Comparison of ENCODE assay signal across 16 cellular contexts in the genomic region with DNA sequence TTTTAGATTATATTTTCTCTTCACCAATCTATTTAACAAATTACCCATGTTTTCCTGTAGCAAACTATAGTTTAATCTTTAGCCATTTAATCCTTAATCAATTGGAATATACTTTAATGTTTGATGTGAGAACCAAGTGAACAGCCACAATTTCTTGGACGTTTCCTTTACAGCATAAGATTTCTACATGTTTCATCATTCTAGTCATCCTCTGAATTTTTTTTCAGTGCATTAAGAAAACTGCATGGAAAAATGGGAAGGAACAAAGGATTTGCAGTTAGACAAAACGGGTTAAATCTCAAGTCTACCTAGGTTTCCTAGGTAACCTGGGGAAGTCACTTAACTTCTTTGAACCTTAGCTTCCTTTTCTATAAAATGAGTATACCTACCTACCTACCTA.
DNase-seq lines count a peak whose midpoint lies in the region; ATAC-seq and TF ChIP-seq lines count a peak whose summit lies in the region.
"Had no signal": no experiment of that assay in that cellular context is flagged by ENCODE, and none has a peak within 500 bp of the region (broad histone marks: within the 10 kb centered on the region; RNA-seq: fewer than 3 reads in every experiment).

No MANE protein-coding gene starts in this region.

- intact Hi-C loops in ascending aorta (cut with DNase I) = no loop called here

- H3F3A ChIP-seq in GM23248 (ENCODE audit: insufficient read depth) = no peaks in the 10 kb centered on the region

- DNase-seq in GM23248 = peak; percentile 13
- no peak for DNase-seq in SK-N-MC (ENCODE audit: low read depth, low spot score)
- DNase-seq in fibroblast of peridontal ligament (ENCODE audit: extremely low read depth) = peak; percentile 30
- no peak for DNase-seq in ascending aorta (ENCODE audit: low spot score in 2 of 2)
- DNase-seq in effector CD4-positive, alpha-beta T cell = no peak
- DNase-seq: ACHN; AML-193; Caco-2; CD4-positive, alpha-beta T cell; GOT3; H7; HFFc6; IMR-90 had no signal

- H3K27me3 ChIP-seq in GM23248 (replicated peaks; ENCODE audit: insufficient read depth) (no peaks in the 10 kb centered on the region; the same call in 1 of the 2 replicates), ascending aorta (no peaks in the 10 kb centered on the region)

- no peaks in the 10 kb centered on the region for H4K20me1 ChIP-seq in GM23248 (ENCODE audit: insufficient read depth)

- 37 to 52% methylated on average over 2 of the region's 2 CpGs for WGBS in GM23248 (ENCODE audit: low coverage in 1 of 2, low lambda C conversion rate in 2 of 2, missing lambda C conversion rate in 2 of 2), 2 experiments

- TF ChIP-seq CTCF in ascending aorta (IDR thresholded peaks at IDR 0.05) = no peak

- H3K4me3 ChIP-seq in GM23248 (no peak overlapping the region), SK-N-MC (no peak overlapping the region), ascending aorta (no peak overlapping the region)

- no peak overlapping the region for H3K4me2 ChIP-seq in GM23248 (ENCODE audit: unreplicated experiment)

- H3K36me3 ChIP-seq in GM23248 (ENCODE audit: low read depth) = no peaks in the 10 kb centered on the region
- no peaks in the 10 kb centered on the region for H3K36me3 ChIP-seq in SK-N-MC (ENCODE audit: insufficient read depth, low read length)
- H3K36me3 ChIP-seq in ascending aorta = no peaks in the 10 kb centered on the region

- in situ Hi-C loops in GM23248 (cut with MboI) = no loop called here

- peak overlapping the region; percentile 45; the same call in 1 of the 2 replicates for H2AFZ ChIP-seq in GM23248

- H3K4me1 ChIP-seq in GM23248 (ENCODE audit: insufficient read depth) (no peaks in the 10 kb centered on the region), ascending aorta (no peaks in the 10 kb centered on the region)
- H3K4me1 ChIP-seq: Caco-2 had no signal

- no peak overlapping the region for H3K27ac ChIP-seq in GM23248
- H3K27ac ChIP-seq in SK-N-MC = 0 out of 2 replicates have a peak overlapping the region, but pooled peaks have one; percentile 16
- H3K27ac ChIP-seq in ascending aorta = no peak overlapping the region
- H3K27ac ChIP-seq: C4-2B had no signal

- H3K9me2 ChIP-seq in GM23248 (ENCODE audit: insufficient read depth) = no peaks in the 10 kb centered on the region; the same call in 1 of the 2 replicates

- ATAC-seq in GM21619 (IDR thresholded peaks at IDR 0.05; ENCODE audit: unreplicated experiment) = no peak
- ATAC-seq: HCT116 had no signal

- H3K9me3 ChIP-seq in GM23248 (ENCODE audit: low read depth) = no peaks in the 10 kb centered on the region
- no peaks in the 10 kb centered on the region for H3K9me3 ChIP-seq in SK-N-MC (ENCODE audit: low read depth, low read length)
- no peaks in the 10 kb centered on the region for H3K9me3 ChIP-seq in ascending aorta
- H3K9me3 ChIP-seq: Caco-2 had no signal

- H3K9ac ChIP-seq in GM23248 = no peak overlapping the region
- peak overlapping the region; percentile 29 for H3K9ac ChIP-seq in SK-N-MC (ENCODE audit: insufficient read length)

- no peaks in the 10 kb centered on the region for H3K79me2 ChIP-seq in GM23248 (ENCODE audit: insufficient read depth)

Comparison
In these comparisons a context has a peak if more than half of its experiments do, and no peak if none do; other contexts are left out.
1. DNase-seq: peak in GM23248 (single experiment) and fibroblast of peridontal ligament (single experiment); none in SK-N-MC (single experiment), ascending aorta (0 of 2) and effector CD4-positive, alpha-beta T cell (single experiment).